ENCODE assay signal across 14 cellular contexts in genomic region chr1:219587817-219588561, GRCh38. TPM values are rescaled to one million over a fixed set of nuclear protein-coding genes. Genes with fewer than 3 reads are reported as not detected.
A peak's percentile ranks its signal among the peaks of the same experiment; 100 is the strongest.
DNase-seq lines count a peak whose midpoint lies in the region; ATAC-seq and TF ChIP-seq lines count a peak whose summit lies in the region.
"Had no signal": no experiment of that assay in that cellular context is flagged by ENCODE, and none has a peak within 500 bp of the region (broad histone marks: within the 10 kb centered on the region; RNA-seq: fewer than 3 reads in every experiment).

No MANE protein-coding gene starts in this region.

- TF ChIP-seq CTCF in BJ (IDR thresholded peaks at IDR 0.05; ENCODE audit: insufficient read depth, low read depth, low read length): no peak
- no peak for TF ChIP-seq CTCF in NB4 (IDR thresholded peaks at IDR 0.05; ENCODE audit: low read depth, low read length)
- TF ChIP-seq CTCF in mesothelial cell of epicardium (IDR thresholded peaks at IDR 0.05; ENCODE audit: unreplicated experiment): no peak

- POLR2A ChIA-PET in BJ (lab: Charles Lee): interaction anchor here (0.6 kb wide), 1 partner anchor 17 kb away, joined by 3 read pairs; no protein-coding TSS in a partner anchor

- TF ChIP-seq POLR2A in NB4 (IDR thresholded peaks at IDR 0.05; ENCODE audit: extremely low read depth, insufficient read length): no peak

- H3K9me3 Mint-ChIP-seq in mesothelial cell of epicardium: peaks cover 18% of the 10 kb centered on the region

- H3K4me3 Mint-ChIP-seq in mesothelial cell of epicardium: no peak overlapping the region
- H3K4me3 Mint-ChIP-seq: naive thymus-derived CD8-positive, alpha-beta T cell had no signal

- peaks cover 7% of the 10 kb centered on the region for H3K36me3 Mint-ChIP-seq in mesothelial cell of epicardium
- H3K36me3 Mint-ChIP-seq: naive thymus-derived CD8-positive, alpha-beta T cell had no signal

- no peak overlapping the region for H3K4me3 ChIP-seq in BJ (ENCODE audit: low read depth, low read length)
- no peak overlapping the region for H3K4me3 ChIP-seq in NB4 (ENCODE audit: low read depth, low read length)

- peak; percentile 44 for DNase-seq in BJ (ENCODE audit: low read depth)
- peak; percentile 30 for DNase-seq in NB4 (ENCODE audit: low read depth)
- DNase-seq in dedifferentiated amniotic fluid mesenchymal stem cell (ENCODE audit: extremely low spot score): peak; percentile 68
- no peak for DNase-seq in mesothelial cell of epicardium (ENCODE audit: low spot score in 2 of 2, unreplicated experiment in 2 of 2)
- DNase-seq in cerebellar nuclear complex (lab: John Stamatoyannopoulos, UW): no peak
- no peak for DNase-seq in NCI-H510A treated with DMSO at 0.1 percent for 48 hours (lab: John Stamatoyannopoulos, UW)
- DNase-seq: activated CD8-positive, alpha-beta memory T cell treated with anti-CD3 and anti-CD28 coated beads for 24 hours; naive thymus-derived CD8-positive, alpha-beta T cell; NCI-H524 treated with DMSO at 0.1 percent for 48 hours; small intestine; T-helper 1 cell had no signal

- H3K4me1 Mint-ChIP-seq in mesothelial cell of epicardium: peaks cover 15% of the 10 kb centered on the region
- H3K4me1 Mint-ChIP-seq: naive thymus-derived CD8-positive, alpha-beta T cell had no signal

- H3K27ac Mint-ChIP-seq in mesothelial cell of epicardium: peak overlapping the region; percentile 11
- H3K27ac Mint-ChIP-seq: naive thymus-derived CD8-positive, alpha-beta T cell had no signal

- peaks cover 18% of the 10 kb centered on the region for H3K27me3 Mint-ChIP-seq in mesothelial cell of epicardium (ENCODE audit: low read depth)

- H3K27me3 ChIP-seq in BJ (ENCODE audit: control insufficient read depth, insufficient read depth, low read length): no peaks in the 10 kb centered on the region

- no peaks in the 10 kb centered on the region for H3K36me3 ChIP-seq in BJ (ENCODE audit: control insufficient read depth, insufficient read depth, low read length)

- no peak for ATAC-seq in HG03045 (IDR thresholded peaks at IDR 0.05; ENCODE audit: unreplicated experiment)
- no peak for ATAC-seq in GM21528 (IDR thresholded peaks at IDR 0.05; ENCODE audit: low FRiP score, unreplicated experiment)
- ATAC-seq: naive thymus-derived CD8-positive, alpha-beta T cell had no signal

- CTCF ChIA-PET in BJ (lab: Yijun Ruan, JAX): no interaction called here

RNA-seq across cellular contexts. Expression of gene ZC3H11B, which starts 24.9 kb away (rescaled TPM):
- 0.05 TPM in 1 of 2 replicates, not detected in the other for polyA plus RNA-seq in BJ (2011; rRNA removed)
- not detected in 2 replicates for polyA minus RNA-seq in BJ (2011; rRNA and poly(A)+ RNA removed)
- total RNA-seq in mesothelial cell of epicardium: 0.20 to 0.33 TPM (median 0.20 TPM) in 3 replicates
- total RNA-seq: MCF 10A had no signal
- polyA plus RNA-seq: naive thymus-derived CD8-positive, alpha-beta T cell had no signal

Comparison
In these comparisons a context has a peak if more than half of its experiments do, and no peak if none do; other contexts are left out.
1. DNase-seq: peak in BJ (single experiment), NB4 (single experiment) and dedifferentiated amniotic fluid mesenchymal stem cell (single experiment); none in mesothelial cell of epicardium (0 of 2), cerebellar nuclear complex (0 of 2) and NCI-H510A treated with DMSO at 0.1 percent for 48 hours (single experiment).